27 cellular contexts compared by ENCODE assay signal in genomic region chr9:95974389-95974788, GRCh38.
"Had no signal": no experiment of that assay in that cellular context is flagged by ENCODE, and none has a peak within 500 bp of the region (broad histone marks: within the 10 kb centered on the region; RNA-seq: fewer than 3 reads in every experiment).

No MANE protein-coding gene starts in this region.

- H3K9me3 Mint-ChIP-seq: brain had no signal

- ATAC-seq: activated CD8-positive, alpha-beta T cell treated with anti-CD3 and anti-CD28 coated beads for 36 hours; gastroesophageal sphincter; heart right ventricle had no signal

- H3K27ac Mint-ChIP-seq: activated CD8-positive, alpha-beta T cell treated with anti-CD3 and anti-CD28 coated beads for 36 hours; activated naive CD8-positive, alpha-beta T cell; brain had no signal

- DNase-seq: activated CD4-positive, alpha-beta T cell treated with anti-CD3 and anti-CD28 coated beads for 48 hours; activated CD4-positive, alpha-beta T cell treated with anti-CD3 and anti-CD28 coated beads, Interleukin-2, amount 50 U/mL, for 1 hour; activated CD4-positive, alpha-beta T cell treated with anti-CD3 and anti-CD28 coated beads, Interleukin-2, amount 50 U/mL, for 48 hours; activated CD4-positive, CD25-positive, alpha-beta regulatory T cell; activated CD8-positive, alpha-beta memory T cell treated with anti-CD3 and anti-CD28 coated beads for 24 hours; activated CD8-positive, alpha-beta memory T cell treated with anti-CD3 and anti-CD28 coated beads, Interleukin-2, amount 50 U/mL, for 4 hours; activated CD8-positive, alpha-beta T cell treated with anti-CD3 and anti-CD28 coated beads for 36 hours; activated effector memory CD4-positive, alpha-beta T cell treated with Interleukin-2 at 50 U/mL for 16 hours; activated gamma-delta T cell treated with Interleukin-2 at 50 U/mL for 16 hours; activated naive CD4-positive, alpha-beta T cell treated with anti-CD3 and anti-CD28 coated beads, Interleukin-2, amount 50 U/mL, for 16 hours; activated naive CD4-positive, alpha-beta T cell treated with Interleukin-2 at 50 U/mL for 16 hours; activated T-cell treated with anti-CD3 and anti-CD28 coated beads for 4 hours; activated T-cell treated with anti-CD3 and anti-CD28 coated beads, Interleukin-2, amount 50 U/mL, for 24 hours; activated T-cell treated with anti-CD3 and anti-CD28 coated beads, Interleukin-2, amount 50 U/mL, for 72 hours; central memory CD4-positive, alpha-beta T cell; cerebellar nuclear complex; colonic mucosa; effector CD8-positive, alpha-beta T cell; esophagus squamous epithelium; foreskin melanocyte; heart right ventricle; T-helper 2 cell had no signal

- H3K4me3 Mint-ChIP-seq: activated CD8-positive, alpha-beta T cell treated with anti-CD3 and anti-CD28 coated beads for 36 hours; activated naive CD8-positive, alpha-beta T cell; activated T-cell treated with anti-CD3 and anti-CD28 coated beads, Interleukin-2, amount 50 U/mL, for 24 hours; activated T-cell treated with anti-CD3 and anti-CD28 coated beads, Interleukin-2, amount 50 U/mL, for 72 hours; brain had no signal

- H3K27me3 Mint-ChIP-seq: activated CD8-positive, alpha-beta T cell treated with anti-CD3 and anti-CD28 coated beads for 36 hours; activated naive CD8-positive, alpha-beta T cell; activated T-cell treated with anti-CD3 and anti-CD28 coated beads, Interleukin-2, amount 50 U/mL, for 24 hours; brain had no signal

- FAIRE-seq: endometrium, endothelial cell of umbilical vein had no signal
